In the genomic region with DNA sequence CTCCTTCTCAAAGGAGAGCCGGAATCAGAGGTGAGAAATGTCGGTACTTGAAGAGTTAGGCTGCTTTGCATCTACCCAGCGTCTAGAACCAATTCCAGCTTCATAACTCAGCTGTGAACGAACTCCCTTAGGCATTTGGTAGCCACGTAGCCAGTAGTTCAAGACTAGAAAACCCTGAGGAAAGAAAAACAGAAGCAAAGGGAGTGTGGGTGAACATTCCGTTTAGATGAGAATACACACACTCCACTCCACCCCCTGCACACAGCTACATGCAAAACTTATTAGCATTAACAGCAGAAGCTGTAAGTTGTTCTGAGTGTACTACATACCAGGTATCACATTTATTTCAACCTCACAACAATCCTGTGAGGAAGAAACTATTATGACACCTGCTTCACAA, we compare ENCODE assay signal across 15 cellular contexts.
DNase-seq lines count a peak whose midpoint lies in the region; ATAC-seq and TF ChIP-seq lines count a peak whose summit lies in the region.
"Had no signal": no experiment of that assay in that cellular context is flagged by ENCODE, and none has a peak within 500 bp of the region (broad histone marks: within the 10 kb centered on the region; RNA-seq: fewer than 3 reads in every experiment).

No MANE protein-coding gene starts in this region.

- H3K4me3 Mint-ChIP-seq in osteocyte (ENCODE audit: unreplicated experiment) = peak overlapping the region; percentile 8
- H3K4me3 Mint-ChIP-seq: GM23338 had no signal

- no peak for TF ChIP-seq CTCF in osteocyte (IDR thresholded peaks at IDR 0.05)
- no peak for TF ChIP-seq CTCF in coronary artery (IDR thresholded peaks at IDR 0.05)

- no peak for ATAC-seq in GM21576 (IDR thresholded peaks at IDR 0.05; ENCODE audit: unreplicated experiment)
- no peak for ATAC-seq in GM21423 (IDR thresholded peaks at IDR 0.05; ENCODE audit: unreplicated experiment)
- ATAC-seq: GM23338; stimulated activated naive CD8-positive, alpha-beta T cell treated with anti-CD3 and anti-CD28 coated beads, Interleukin-15, Interleukin-2, amounts not matched to agents 100 U/mL and 50 U/mL, for 24 hours had no signal

- no peaks in the 10 kb centered on the region for H3K9me3 Mint-ChIP-seq in osteocyte (ENCODE audit: unreplicated experiment)
- H3K9me3 Mint-ChIP-seq: GM23338 had no signal

- peaks cover 28% of the 10 kb centered on the region for H3K36me3 Mint-ChIP-seq in osteocyte (ENCODE audit: unreplicated experiment)

- H3K4me1 Mint-ChIP-seq in osteocyte (ENCODE audit: unreplicated experiment) = peaks cover 56% of the 10 kb centered on the region
- H3K4me1 Mint-ChIP-seq: GM23338 had no signal

- no peak overlapping the region for H3K27ac ChIP-seq in coronary artery
- H3K27ac ChIP-seq: C4-2B had no signal

- no peak overlapping the region for H3K4me3 ChIP-seq in coronary artery
- H3K4me3 ChIP-seq: GM23338 had no signal

- H3K27me3 Mint-ChIP-seq in osteocyte (ENCODE audit: unreplicated experiment) = no peaks in the 10 kb centered on the region

- DNase-seq in EH (ENCODE audit: low read depth) (peak; percentile 95), NCI-H226 (peak; percentile 87), fibroblast of gingiva (ENCODE audit: low read depth) (peak; percentile 75), osteocyte (ENCODE audit: extremely low spot score, unreplicated experiment) (no peak), coronary artery (ENCODE audit: low spot score) (no peak), NCI-H2107 treated with DMSO at 0.1 percent for 48 hours (lab: John Stamatoyannopoulos, UW; ENCODE audit: unreplicated experiment) (no peak)
- DNase-seq: activated gamma-delta T cell treated with Interleukin-2 at 50 U/mL for 16 hours; cortex of kidney; Kasumi-1; NCI-H2029 treated with DMSO at 0.1 percent for 48 hours; stimulated activated naive CD8-positive, alpha-beta T cell treated with anti-CD3 and anti-CD28 coated beads, Interleukin-15, Interleukin-2, amounts not matched to agents 100 U/mL and 50 U/mL, for 24 hours had no signal

- peak overlapping the region; percentile 85 for H3K27ac Mint-ChIP-seq in osteocyte (ENCODE audit: unreplicated experiment)
- H3K27ac Mint-ChIP-seq: GM23338 had no signal

Comparison
In these comparisons a context has a peak if more than half of its experiments do, and no peak if none do; other contexts are left out.
1. DNase-seq: peak in EH (single experiment), NCI-H226 (single experiment) and fibroblast of gingiva (single experiment); none in osteocyte (single experiment), coronary artery (single experiment) and NCI-H2107 treated with DMSO at 0.1 percent for 48 hours (single experiment).